In genomic region chr2:3873899-3874298, GRCh38 we compare ENCODE assay signal across 24 cellular contexts.
"Had no signal": no experiment of that assay in that cellular context is flagged by ENCODE, and none has a peak within 500 bp of the region (broad histone marks: within the 10 kb centered on the region; RNA-seq: fewer than 3 reads in every experiment).

No MANE protein-coding gene starts in this region.

- H3K27me3 ChIP-seq: colonic mucosa, esophagus squamous epithelium, gastrocnemius medialis, left lung had no signal

- H3K4me3 ChIP-seq: colonic mucosa, esophagus squamous epithelium, gastrocnemius medialis, heart right ventricle, left lung, lower lobe of right lung had no signal

- H3K9me3 ChIP-seq: colonic mucosa, esophagus squamous epithelium, gastrocnemius medialis, heart right ventricle, left lung, lower lobe of right lung had no signal

- ATAC-seq: effector memory CD8-positive, alpha-beta T cell; esophagus mucosa; gastrocnemius medialis; heart right ventricle; left lung; left ventricle myocardium superior; lower lobe of right lung; naive thymus-derived CD4-positive, alpha-beta T cell had no signal

- FAIRE-seq: endothelial cell of umbilical vein, kidney had no signal

- H3K36me3 ChIP-seq: colonic mucosa, esophagus squamous epithelium, gastrocnemius medialis, heart right ventricle, left lung, lower lobe of right lung had no signal

- H3K4me1 ChIP-seq: colonic mucosa, esophagus squamous epithelium, gastrocnemius medialis, heart right ventricle, left lung, lower lobe of right lung had no signal

- H3K27ac ChIP-seq: colonic mucosa, esophagus squamous epithelium, gastrocnemius medialis, heart right ventricle, left lung, lower lobe of right lung had no signal

- DNase-seq: colonic mucosa; cortex of kidney; effector CD8-positive, alpha-beta T cell; effector memory CD8-positive, alpha-beta T cell; esophagus squamous epithelium; foreskin fibroblast; foreskin melanocyte; gastrocnemius medialis; glutamatergic neuron; head of caudate nucleus; heart right ventricle; hypothalamus; immature natural killer cell; islet precursor cell; kidney; kidney glomerular epithelial cell; left lung; left ventricle myocardium superior; lower lobe of right lung; mesenchymal stem cell; midbrain; naive thymus-derived CD4-positive, alpha-beta T cell had no signal
